12 cellular contexts compared by ENCODE assay signal in the genomic region with DNA sequence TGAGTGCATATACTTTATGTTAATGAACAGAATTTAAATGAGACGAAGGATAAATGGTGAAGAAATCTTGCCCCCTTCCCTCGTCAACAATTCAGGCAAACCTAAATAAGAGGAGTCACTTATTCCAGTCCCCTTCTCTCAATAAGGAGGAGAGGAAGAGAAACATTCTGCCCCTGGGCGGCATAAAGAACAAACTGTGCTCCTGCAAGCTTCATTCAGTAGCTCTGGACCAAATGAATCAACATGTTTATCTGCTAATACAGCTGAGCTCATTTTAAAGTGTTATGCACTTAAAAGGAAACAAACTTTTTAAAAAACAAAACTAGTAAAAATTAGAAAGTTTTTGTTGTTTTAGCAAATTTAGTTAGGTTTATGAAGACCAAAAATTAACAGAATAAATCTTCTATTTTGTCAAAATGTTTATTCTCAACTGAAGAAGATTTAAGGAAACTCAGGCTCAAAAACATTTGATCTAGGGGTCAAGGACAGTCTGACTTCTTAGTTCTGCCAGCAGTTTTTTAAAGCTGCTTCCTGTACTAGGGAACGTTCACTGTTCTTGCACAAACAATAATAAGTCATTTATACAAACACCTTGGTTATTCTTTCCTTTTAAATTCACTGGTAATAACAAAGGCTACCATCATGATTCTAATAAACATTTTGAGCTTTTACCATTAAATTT. TPM values are rescaled to one million over a fixed set of nuclear protein-coding genes. Genes with fewer than 3 reads are reported as not detected.
A peak's percentile ranks its signal among the peaks of the same experiment; 100 is the strongest.
DNase-seq lines count a peak whose midpoint lies in the region; ATAC-seq and TF ChIP-seq lines count a peak whose summit lies in the region.
"Had no signal": no experiment of that assay in that cellular context is flagged by ENCODE, and none has a peak within 500 bp of the region (broad histone marks: within the 10 kb centered on the region; RNA-seq: fewer than 3 reads in every experiment).

No MANE protein-coding gene starts in this region.

- peak; percentile 46 for DNase-seq in cerebellar cortex (ENCODE audit: low spot score)
- no peak for DNase-seq in left ventricle myocardium inferior
- DNase-seq in pons (ENCODE audit: low spot score) = peak; percentile 65
- no peak for DNase-seq in vagina (ENCODE audit: extremely low spot score in 2 of 2)
- DNase-seq in mesenteric fat pad (ENCODE audit: low spot score) = no peak
- DNase-seq in activated CD4-positive, alpha-beta T cell treated with anti-CD3 and anti-CD28 coated beads for 1 hour = no peak
- DNase-seq: activated naive CD8-positive, alpha-beta T cell treated with anti-CD3 and anti-CD28 coated beads, Interleukin-2, amount 50 U/mL, for 24 hours; MM.1S; psoas muscle; stimulated activated naive CD8-positive, alpha-beta T cell treated with anti-CD3 and anti-CD28 coated beads, Interleukin-15, amount 100 ng/mL, for 72 hours had no signal

- TF ChIP-seq POLR2A in vagina (IDR thresholded peaks at IDR 0.05) = no peak

- intact Hi-C loops in left ventricle myocardium inferior (cut with micrococcal nuclease) (no loop called here), vagina (cut with DNase I) (no loop called here)

- TF ChIP-seq CTCF in left ventricle myocardium inferior (IDR thresholded peaks at IDR 0.05; ENCODE audit: borderline replicate concordance) (no peak), vagina (IDR thresholded peaks at IDR 0.05) (no peak)

- H3K27ac ChIP-seq in left ventricle myocardium inferior (replicated peaks) (peak overlapping the region; percentile 81), vagina (peak overlapping the region; percentile 63)
- H3K27ac ChIP-seq: psoas muscle had no signal

- H3K4me1 ChIP-seq in left ventricle myocardium inferior = peaks cover 59% of the 10 kb centered on the region
- peaks cover 64% of the 10 kb centered on the region for H3K4me1 ChIP-seq in vagina

- H3K9me3 ChIP-seq in left ventricle myocardium inferior (replicated peaks) (no peaks in the 10 kb centered on the region), vagina (no peaks in the 10 kb centered on the region)
- H3K9me3 ChIP-seq: psoas muscle had no signal

- ATAC-seq in HG03175 (IDR thresholded peaks at IDR 0.05; ENCODE audit: unreplicated experiment) = no peak
- ATAC-seq: activated naive CD8-positive, alpha-beta T cell treated with anti-CD3 and anti-CD28 coated beads, Interleukin-2, amount 50 U/mL, for 24 hours; HCT116; stimulated activated naive CD8-positive, alpha-beta T cell treated with anti-CD3 and anti-CD28 coated beads, Interleukin-15, amount 100 ng/mL, for 72 hours had no signal

- H3K27me3 ChIP-seq in left ventricle myocardium inferior (ENCODE audit: low read depth) (no peaks in the 10 kb centered on the region), vagina (no peaks in the 10 kb centered on the region)

- no peaks in the 10 kb centered on the region for H3K36me3 ChIP-seq in left ventricle myocardium inferior
- no peaks in the 10 kb centered on the region for H3K36me3 ChIP-seq in vagina

- H3K4me3 ChIP-seq in left ventricle myocardium inferior (peak overlapping the region; percentile 15), vagina (no peak overlapping the region)
- H3K4me3 ChIP-seq: psoas muscle had no signal

RNA-seq across cellular contexts. Expression of a gene that starts 58.3 kb away (rescaled TPM):
- total RNA-seq in left ventricle myocardium inferior = 20.6 TPM
- 61.9 TPM for total RNA-seq in vagina
- total RNA-seq in mesenteric fat pad = 55.8 TPM

Comparison
In these comparisons a context has a peak if more than half of its experiments do, and no peak if none do; other contexts are left out.
1. DNase-seq: peak in cerebellar cortex (single experiment) and pons (single experiment); none in left ventricle myocardium inferior (single experiment), vagina (0 of 2), mesenteric fat pad (single experiment) and activated CD4-positive, alpha-beta T cell treated with anti-CD3 and anti-CD28 coated beads for 1 hour (single experiment).